ENCODE assay signal across 7 cellular contexts in the genomic region with DNA sequence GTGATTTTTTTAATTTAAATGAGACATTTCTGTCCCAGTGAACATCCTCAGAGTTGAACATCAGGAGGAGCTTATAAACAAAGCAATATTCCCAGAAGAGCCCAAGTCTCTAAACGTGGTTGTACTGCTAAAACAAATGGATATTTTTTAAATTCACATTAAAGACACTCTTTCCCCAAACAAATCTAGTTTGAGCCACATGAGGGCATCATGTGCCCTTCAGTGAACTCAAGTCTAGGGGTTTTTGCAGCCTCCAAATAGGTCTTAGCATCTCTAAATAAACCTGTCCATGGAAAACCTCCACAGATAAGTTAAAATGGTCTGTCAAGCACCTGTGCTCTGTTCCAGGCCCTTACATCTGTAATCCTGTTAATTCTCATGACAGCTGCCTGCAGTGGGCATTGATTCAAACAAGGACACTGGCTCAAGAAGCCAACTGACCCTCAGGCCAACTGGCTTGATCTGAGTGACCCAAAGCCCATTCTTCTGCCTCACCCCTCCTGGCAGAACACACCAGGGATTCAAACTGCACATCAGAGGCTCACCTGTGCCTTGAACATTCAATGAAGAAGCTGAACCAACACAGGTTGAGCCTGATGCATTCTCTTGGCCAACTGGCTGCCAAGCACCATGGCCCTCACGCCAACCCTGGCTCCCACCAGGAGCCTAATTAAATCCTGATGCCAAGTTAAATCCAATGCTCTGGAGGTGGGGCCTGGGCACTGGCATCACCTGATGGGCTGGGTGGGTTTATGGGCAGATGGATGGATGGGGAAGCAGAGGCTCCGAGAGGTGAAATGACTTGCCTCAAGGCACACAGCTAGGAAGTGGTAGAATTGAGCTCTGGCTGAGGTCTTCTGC. TPM values are rescaled to one million over a fixed set of nuclear protein-coding genes. Genes with fewer than 3 reads are reported as not detected.
DNase-seq lines count a peak whose midpoint lies in the region; ATAC-seq and TF ChIP-seq lines count a peak whose summit lies in the region.

No MANE protein-coding gene starts in this region.

- H3K4me1 Mint-ChIP-seq in naive thymus-derived CD8-positive, alpha-beta T cell: peaks cover 38 to 94% (median 81%) of the 10 kb centered on the region in 4 donors

- no peaks in the 10 kb centered on the region for H3K27me3 Mint-ChIP-seq in naive thymus-derived CD8-positive, alpha-beta T cell

- H3K27ac ChIP-seq in brain microvascular endothelial cell: no peak overlapping the region

- peaks cover 0 to 30% (median 12%) of the 10 kb centered on the region in 3 donors for H3K36me3 Mint-ChIP-seq in naive thymus-derived CD8-positive, alpha-beta T cell

- DNase-seq in ELR (ENCODE audit: low read depth): peak; percentile 70
- DNase-seq in Jurkat, Clone E6-1 (ENCODE audit: low read depth, low spot score): peak; percentile 65
- peak; percentile 14 for DNase-seq in brain microvascular endothelial cell
- peak in 2 of 10 donors; percentile 36 to 40 for DNase-seq in naive thymus-derived CD8-positive, alpha-beta T cell

- peak overlapping the region; percentile 89 to 99 (median 96) for H3K27ac Mint-ChIP-seq in naive thymus-derived CD8-positive, alpha-beta T cell

- peak overlapping the region in 7 of 10 donors; percentile 14 to 60 (median 45) for H3K4me3 Mint-ChIP-seq in naive thymus-derived CD8-positive, alpha-beta T cell

- no peaks in the 10 kb centered on the region for H3K27me3 ChIP-seq in brain microvascular endothelial cell (replicated peaks)

- H3K9me3 Mint-ChIP-seq in naive thymus-derived CD8-positive, alpha-beta T cell: no peaks in the 10 kb centered on the region

- POLR2A ChIA-PET in naive thymus-derived CD8-positive, alpha-beta T cell (lab: Charles Lee): interaction anchor here (0.9 to 11.6 kb wide), 3 partner anchors 42 to 62 kb away, joined by 4 to 217 read pairs (median 10); a partner anchor contains a TSS

- in situ Hi-C loops in brain microvascular endothelial cell (cut with HindIII; ENCODE audit: low pct_ligation_motif_present, low sequenced_read_pairs): no loop called here

- no peak overlapping the region for H3K4me3 ChIP-seq in Jurkat, Clone E6-1 (ENCODE audit: low read length)
- H3K4me3 ChIP-seq in brain microvascular endothelial cell (ENCODE audit: low read depth, low read length): no peak overlapping the region

- peaks cover 26% of the 10 kb centered on the region for H3K36me3 ChIP-seq in brain microvascular endothelial cell (replicated peaks)

- TF ChIP-seq CTCF in brain microvascular endothelial cell (IDR thresholded peaks at IDR 0.05; ENCODE audit: low read depth, low read length, missing control alignments): peak; percentile 64

- ATAC-seq in naive thymus-derived CD8-positive, alpha-beta T cell: no peak
- ATAC-seq in GM21529 (IDR thresholded peaks at IDR 0.05; ENCODE audit: unreplicated experiment): no peak
- ATAC-seq in HG03565 (IDR thresholded peaks at IDR 0.05; ENCODE audit: unreplicated experiment): no peak
- no peak for ATAC-seq in GM18498 (IDR thresholded peaks at IDR 0.05; ENCODE audit: unreplicated experiment)

RNA-seq across cellular contexts. Expression of a gene that starts 8.6 kb away (rescaled TPM):
- polyA plus RNA-seq in Jurkat, Clone E6-1 (2012; ENCODE audit: insufficient read depth, insufficient read length): 109 TPM
- 100 to 1,000 TPM; 176 to 184 TPM for total RNA-seq in naive thymus-derived CD8-positive, alpha-beta T cell
- 100 to 1,000 TPM; 287 to 373 (median 324) TPM for polyA plus RNA-seq in naive thymus-derived CD8-positive, alpha-beta T cell

RNA-seq across cellular contexts. Expression of a gene that starts 10.0 kb away (rescaled TPM):
- polyA plus RNA-seq in Jurkat, Clone E6-1 (2012; ENCODE audit: insufficient read depth, insufficient read length): 56.7 TPM
- 10 to 100 TPM; 93.4 to 95.7 TPM for total RNA-seq in naive thymus-derived CD8-positive, alpha-beta T cell
- polyA plus RNA-seq in naive thymus-derived CD8-positive, alpha-beta T cell: 10 to 100 TPM; 33.3 to 36.6 (median 36.1) TPM

RNA-seq across cellular contexts. Expression of a gene that starts 26.9 kb away (rescaled TPM):
- not detected for polyA plus RNA-seq in Jurkat, Clone E6-1 (2012; ENCODE audit: insufficient read depth, insufficient read length)
- under 1 TPM; 0.26 to 0.77 TPM for total RNA-seq in naive thymus-derived CD8-positive, alpha-beta T cell
- polyA plus RNA-seq in naive thymus-derived CD8-positive, alpha-beta T cell: under 1 TPM in 2 of 3 donors, not detected in 1; 0.06 to 0.21 TPM

RNA-seq across cellular contexts. Expression of a gene that starts 55.9 kb away (rescaled TPM):
- 5.0 TPM for polyA plus RNA-seq in Jurkat, Clone E6-1 (2012; ENCODE audit: insufficient read depth, insufficient read length)
- total RNA-seq in naive thymus-derived CD8-positive, alpha-beta T cell: 1 to 10 TPM; 4.6 to 5.6 TPM
- polyA plus RNA-seq in naive thymus-derived CD8-positive, alpha-beta T cell: 1 to 10 TPM; 1.2 to 1.8 (median 1.4) TPM
